In the genomic region with DNA sequence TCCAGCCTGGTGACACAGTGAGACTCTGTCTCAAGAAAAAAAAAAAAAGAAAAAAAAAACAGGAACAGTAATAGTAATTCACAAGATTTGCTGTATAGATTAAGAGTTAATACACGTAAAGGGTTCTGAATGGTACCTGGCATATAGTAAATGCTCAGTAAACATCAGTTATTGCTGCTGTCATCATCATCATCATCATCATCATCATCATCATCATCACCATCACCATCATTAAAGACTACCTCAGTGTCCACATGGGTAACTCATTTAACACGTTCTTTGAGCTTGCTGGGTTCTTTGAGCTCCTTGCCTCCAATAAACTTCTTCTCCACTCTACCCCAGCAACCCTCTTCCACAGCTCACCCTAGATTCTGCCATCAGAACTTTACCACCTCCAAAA, we compare ENCODE assay signal across 25 cellular contexts.
"Had no signal": no experiment of that assay in that cellular context is flagged by ENCODE, and none has a peak within 500 bp of the region (broad histone marks: within the 10 kb centered on the region; RNA-seq: fewer than 3 reads in every experiment).

No MANE protein-coding gene starts in this region.

- H3K4me2 ChIP-seq: KMS-11 had no signal

- H3K9me3 ChIP-seq: breast epithelium had no signal

- H3K9ac ChIP-seq: KMS-11 had no signal

- H3K27ac Mint-ChIP-seq: activated B cell treated with CpG ODN at 0.5 μM for 24 hours; activated CD4-positive, alpha-beta T cell treated with anti-CD3 and anti-CD28 coated beads, Interleukin-2, amount 10 ng/mL, durations not matched to agents 24 days and 14 days; activated naive CD4-positive, alpha-beta T cell treated with anti-CD3 and anti-CD28 coated beads, Interleukin-2, amount 10 ng/mL, durations not matched to agents 7 days and 5 days; activated naive CD8-positive, alpha-beta T cell treated with anti-CD3 and anti-CD28 coated beads, Interleukin-2, amount 10 ng/mL, durations not matched to agents 7 days and 5 days; activated T-helper 2 cell treated with anti-CD3 and anti-CD28 coated beads, Interferon-gamma antibody, Interleukin-2, Interleukin-4, amounts not matched to agents 10 μg/mL and 5 μg/mL and 100 μg/mL, durations not matched to agents 14 hours and 24 hours and 36 hours had no signal

- H3K4me3 Mint-ChIP-seq: activated B cell treated with CpG ODN at 0.5 μM for 24 hours; activated CD4-positive, alpha-beta T cell treated with anti-CD3 and anti-CD28 coated beads, Interleukin-2, amount 10 ng/mL, durations not matched to agents 24 days and 14 days; activated naive CD4-positive, alpha-beta T cell treated with anti-CD3 and anti-CD28 coated beads, Interleukin-2, amount 10 ng/mL, durations not matched to agents 7 days and 5 days; activated naive CD8-positive, alpha-beta T cell treated with anti-CD3 and anti-CD28 coated beads, Interleukin-2, amount 10 ng/mL, durations not matched to agents 7 days and 5 days had no signal

- H3K27me3 Mint-ChIP-seq: activated B cell treated with CpG ODN at 0.5 μM for 24 hours; activated CD4-positive, alpha-beta T cell treated with anti-CD3 and anti-CD28 coated beads, Interleukin-2, amount 10 ng/mL, durations not matched to agents 24 days and 14 days; activated naive CD4-positive, alpha-beta T cell treated with anti-CD3 and anti-CD28 coated beads, Interleukin-2, amount 10 ng/mL, durations not matched to agents 7 days and 5 days; activated naive CD8-positive, alpha-beta T cell treated with anti-CD3 and anti-CD28 coated beads, Interleukin-2, amount 10 ng/mL, durations not matched to agents 7 days and 5 days had no signal

- H3K36me3 ChIP-seq: breast epithelium had no signal

- H3K27ac ChIP-seq: breast epithelium, KMS-11 had no signal

- H3K27me3 ChIP-seq: breast epithelium had no signal

- H3K9me3 Mint-ChIP-seq: activated B cell treated with CpG ODN at 0.5 μM for 24 hours; activated naive CD4-positive, alpha-beta T cell treated with anti-CD3 and anti-CD28 coated beads, Interleukin-2, amount 10 ng/mL, durations not matched to agents 7 days and 5 days; activated naive CD8-positive, alpha-beta T cell treated with anti-CD3 and anti-CD28 coated beads, Interleukin-2, amount 10 ng/mL, durations not matched to agents 7 days and 5 days; activated T-helper 2 cell treated with anti-CD3 and anti-CD28 coated beads, Interferon-gamma antibody, Interleukin-2, Interleukin-4, amounts not matched to agents 10 μg/mL and 5 μg/mL and 100 μg/mL, durations not matched to agents 14 hours and 24 hours and 36 hours had no signal

- DNase-seq: activated B cell treated with CpG ODN at 0.5 μM for 24 hours; activated CD4-positive, alpha-beta T cell treated with anti-CD3 and anti-CD28 coated beads for 1 hour; activated CD4-positive, alpha-beta T cell treated with anti-CD3 and anti-CD28 coated beads, Interleukin-2, amount 10 ng/mL, durations not matched to agents 24 days and 14 days; activated CD4-positive, alpha-beta T cell treated with anti-CD3 and anti-CD28 coated beads, Interleukin-2, amount 50 U/mL, for 48 hours; activated CD8-positive, alpha-beta memory T cell treated with anti-CD3 and anti-CD28 coated beads for 24 hours; activated gamma-delta T cell treated with Interleukin-2 at 50 U/mL for 16 hours; activated naive CD4-positive, alpha-beta T cell treated with anti-CD3 and anti-CD28 coated beads, Interleukin-2, amount 10 ng/mL, durations not matched to agents 7 days and 5 days; activated naive CD8-positive, alpha-beta T cell treated with anti-CD3 and anti-CD28 coated beads, Interleukin-2, amount 10 ng/mL, durations not matched to agents 7 days and 5 days; activated T-cell treated with anti-CD3 and anti-CD28 coated beads for 4 hours; activated T-cell treated with anti-CD3 and anti-CD28 coated beads, Interleukin-2, amount 50 U/mL, for 48 hours; aorta; caudate nucleus; NCI-H1092; NCI-H1417 treated with DMSO at 0.1 percent for 48 hours; NCI-H1694; NCI-H2029; NCI-H2107; NCI-H2171 treated with DMSO at 0.1 percent for 48 hours; NCI-H226; NCI-H526; NCI-H774; SIG-M5 had no signal

- H3K4me3 ChIP-seq: breast epithelium had no signal
